In genomic region chr15:63626955-63627354, GRCh38 we compare ENCODE assay signal across 21 cellular contexts. TPM values are rescaled to one million over a fixed set of nuclear protein-coding genes. Genes with fewer than 3 reads are reported as not detected.
DNase-seq lines count a peak whose midpoint lies in the region; ATAC-seq and TF ChIP-seq lines count a peak whose summit lies in the region.
"Had no signal": no experiment of that assay in that cellular context is flagged by ENCODE, and none has a peak within 500 bp of the region (broad histone marks: within the 10 kb centered on the region; RNA-seq: fewer than 3 reads in every experiment).

No MANE protein-coding gene starts in this region.

- no peak for TF ChIP-seq POLR2A in erythroblast (IDR thresholded peaks at IDR 0.05; ENCODE audit: low read length)

- H3K27ac ChIP-seq in substantia nigra (ENCODE audit: low read depth, low read length, poor library complexity, severe bottlenecking): peak overlapping the region; percentile 94
- H3K27ac ChIP-seq: ascending aorta, GM23248, heart right ventricle, vagina had no signal

- H3K36me3 Mint-ChIP-seq in activated naive CD4-positive, alpha-beta T cell treated with anti-CD3 and anti-CD28 coated beads for 36 hours (ENCODE audit: low read depth): peaks cover 31% of the 10 kb centered on the region
- peaks cover 6 to 15% of the 10 kb centered on the region in 2 donors for H3K36me3 Mint-ChIP-seq in activated naive CD4-positive, alpha-beta T cell treated with anti-CD3 and anti-CD28 coated beads, Interleukin-2, amount 50 U/mL, for 72 hours

- DNase-seq in activated naive CD4-positive, alpha-beta T cell treated with anti-CD3 and anti-CD28 coated beads for 36 hours: no peak
- DNase-seq in activated naive CD4-positive, alpha-beta T cell treated with anti-CD3 and anti-CD28 coated beads, Interleukin-2, amount 50 U/mL, for 72 hours (ENCODE audit: low spot score in 2 of 2): no peak
- DNase-seq in substantia nigra (lab: John Stamatoyannopoulos, UW): no peak
- DNase-seq in stimulated activated naive CD4-positive, alpha-beta T cell treated with Interleukin-2 at 50 U/mL for 16 hours (lab: John Stamatoyannopoulos, UW): no peak
- DNase-seq in erythroblast (lab: John Stamatoyannopoulos, UW): no peak
- DNase-seq: activated CD4-positive, CD25-positive, alpha-beta regulatory T cell; activated T-cell treated with anti-CD3 and anti-CD28 coated beads, Interleukin-2, amount 50 U/mL, for 4 hours; Caco-2; GM23248; heart right ventricle; left cardiac atrium; NCI-H1930; NCI-H526; sigmoid colon; stimulated activated naive CD4-positive, alpha-beta T cell had no signal

- intact Hi-C loops in activated naive CD4-positive, alpha-beta T cell treated with anti-CD3 and anti-CD28 coated beads for 36 hours (cut with micrococcal nuclease): no loop called here

- no peaks in the 10 kb centered on the region for H3K9me3 Mint-ChIP-seq in activated naive CD4-positive, alpha-beta T cell treated with anti-CD3 and anti-CD28 coated beads for 36 hours
- no peaks in the 10 kb centered on the region for H3K9me3 Mint-ChIP-seq in activated naive CD4-positive, alpha-beta T cell treated with anti-CD3 and anti-CD28 coated beads, Interleukin-2, amount 50 U/mL, for 72 hours
- H3K9me3 Mint-ChIP-seq: activated T-cell treated with anti-CD3 and anti-CD28 coated beads, Interleukin-2, amount 50 U/mL, for 4 hours had no signal

- H3K4me3 Mint-ChIP-seq in activated naive CD4-positive, alpha-beta T cell treated with anti-CD3 and anti-CD28 coated beads for 36 hours: no peak overlapping the region
- H3K4me3 Mint-ChIP-seq: activated T-cell treated with anti-CD3 and anti-CD28 coated beads, Interleukin-2, amount 50 U/mL, for 4 hours; dendritic cell treated with granulocyte-macrophage colony-stimulating factor and Interleukin-4, amounts not matched to agents 40 ng/mL and 50 ng/mL, for 4 days had no signal

- H3K4me1 Mint-ChIP-seq in activated naive CD4-positive, alpha-beta T cell treated with anti-CD3 and anti-CD28 coated beads for 36 hours (ENCODE audit: low read depth): no peaks in the 10 kb centered on the region

- no peak for ATAC-seq in activated naive CD4-positive, alpha-beta T cell treated with anti-CD3 and anti-CD28 coated beads, Interleukin-2, amount 50 U/mL, for 72 hours
- peak; percentile 84 for ATAC-seq in GM21447 (IDR thresholded peaks at IDR 0.05; ENCODE audit: unreplicated experiment)
- peak; percentile 59 for ATAC-seq in HG03354 (IDR thresholded peaks at IDR 0.05; ENCODE audit: poor library complexity, severe bottlenecking, unreplicated experiment)
- ATAC-seq in HG03159 (IDR thresholded peaks at IDR 0.05; ENCODE audit: unreplicated experiment): no peak
- ATAC-seq: activated T-cell treated with anti-CD3 and anti-CD28 coated beads, Interleukin-2, amount 50 U/mL, for 4 hours; heart right ventricle; left cardiac atrium had no signal

- H3K27ac Mint-ChIP-seq in activated naive CD4-positive, alpha-beta T cell treated with anti-CD3 and anti-CD28 coated beads for 36 hours: peak overlapping the region; percentile 24
- H3K27ac Mint-ChIP-seq in activated naive CD4-positive, alpha-beta T cell treated with anti-CD3 and anti-CD28 coated beads, Interleukin-2, amount 50 U/mL, for 72 hours: no peak overlapping the region
- H3K27ac Mint-ChIP-seq: dendritic cell treated with granulocyte-macrophage colony-stimulating factor and Interleukin-4, amounts not matched to agents 40 ng/mL and 50 ng/mL, for 4 days had no signal

- H3K27me3 Mint-ChIP-seq in activated naive CD4-positive, alpha-beta T cell treated with anti-CD3 and anti-CD28 coated beads for 36 hours (ENCODE audit: low read depth): no peaks in the 10 kb centered on the region
- H3K27me3 Mint-ChIP-seq: dendritic cell treated with granulocyte-macrophage colony-stimulating factor and Interleukin-4, amounts not matched to agents 40 ng/mL and 50 ng/mL, for 4 days had no signal

- CTCF ChIA-PET in activated naive CD4-positive, alpha-beta T cell treated with anti-CD3 and anti-CD28 coated beads for 36 hours (lab: Charles Lee): interaction anchor here (0.9 kb wide), 1 partner anchor 16 kb away, joined by 3 read pairs; no protein-coding TSS in a partner anchor

RNA-seq across cellular contexts. Expression of gene FBXL22, which starts 29.8 kb away (rescaled TPM):
- total RNA-seq in activated naive CD4-positive, alpha-beta T cell treated with anti-CD3 and anti-CD28 coated beads for 36 hours: under 1 TPM; 0.43 to 0.44 TPM
- total RNA-seq in activated naive CD4-positive, alpha-beta T cell treated with anti-CD3 and anti-CD28 coated beads, Interleukin-2, amount 50 U/mL, for 72 hours: under 1 TPM; 0.30 to 0.80 TPM
- total RNA-seq: Caco-2 had no signal

Comparison
In these comparisons a context has a peak if more than half of its experiments do, and no peak if none do; other contexts are left out.
1. ATAC-seq: peak in GM21447 (single experiment) and HG03354 (single experiment); none in activated naive CD4-positive, alpha-beta T cell treated with anti-CD3 and anti-CD28 coated beads, Interleukin-2, amount 50 U/mL, for 72 hours (0 of 2) and HG03159 (single experiment).